In the genomic region with DNA sequence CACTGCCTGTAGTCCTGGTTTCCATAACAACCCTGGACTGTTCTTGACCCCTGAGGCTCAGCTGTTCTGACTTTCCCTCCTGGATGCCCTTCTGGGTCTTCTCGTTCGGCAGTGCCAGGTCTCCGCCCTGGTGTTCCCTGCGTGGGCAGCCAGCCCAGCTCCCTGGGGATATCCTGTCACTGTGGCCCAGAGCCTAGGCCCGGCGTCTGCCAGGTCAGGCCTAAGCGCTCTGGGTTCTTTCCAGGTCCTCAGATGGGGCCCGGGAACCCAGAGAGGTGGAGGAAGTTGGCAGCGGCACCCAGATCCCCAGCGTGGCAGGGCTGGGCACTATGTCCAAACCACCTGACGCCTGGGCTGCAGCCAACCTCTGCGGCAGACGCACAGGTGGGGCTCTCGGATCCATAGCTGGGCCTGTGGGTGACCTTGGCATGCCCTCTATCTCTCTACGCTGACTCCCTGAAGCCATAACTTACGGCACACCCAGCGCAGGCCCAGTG, we compare ENCODE assay signal across 10 cellular contexts. TPM values are rescaled to one million over a fixed set of nuclear protein-coding genes. Genes with fewer than 3 reads are reported as not detected.
DNase-seq lines count a peak whose midpoint lies in the region; ATAC-seq, FAIRE-seq and TF ChIP-seq lines count a peak whose summit lies in the region.
"Had no signal": no experiment of that assay in that cellular context is flagged by ENCODE, and none has a peak within 500 bp of the region (broad histone marks: within the 10 kb centered on the region; RNA-seq: fewer than 3 reads in every experiment).

No MANE protein-coding gene starts in this region.

- H3K79me2 ChIP-seq in K562 (ENCODE audit: control insufficient read depth, insufficient read depth, low read length) (no peaks in the 10 kb centered on the region), MM.1S (ENCODE audit: low read length) (no peaks in the 10 kb centered on the region)

- H3K4me2 ChIP-seq in K562 (ENCODE audit: insufficient read depth, low read length) (no peak overlapping the region), MM.1S (ENCODE audit: low read depth, low read length) (no peak overlapping the region)

- 84% methylated on average over 7 of the region's 17 CpGs for WGBS in K562 (ENCODE audit: insufficient coverage, low coverage, missing lambda C conversion rate)

- CTCF ChIA-PET in K562 (lab: Yijun Ruan, JAX; ENCODE audit: low intra/inter-chr PET ratio) = no interaction called here

- intact Hi-C loops in K562 (cut with micrococcal nuclease) (no loop called here), sciatic nerve (cut with DNase I) (no loop called here)

- no peaks in the 10 kb centered on the region for H3K9me1 ChIP-seq in K562 (ENCODE audit: control insufficient read depth, insufficient read depth, low read length)

- peak; percentile 83 for TF ChIP-seq EP300 in Ishikawa (IDR thresholded peaks at IDR 0.05; ENCODE audit: borderline replicate concordance)
- TF ChIP-seq EP300 in K562 (IDR thresholded peaks at IDR 0.05; ENCODE audit: low read length) = no peak

- BruUV-seq in K562 (replicated peaks; lab: Mats Ljungman, UMichigan) = no TSS peak

- H3K4me3 ChIP-seq in K562 = no peak overlapping the region
- H3K4me3 ChIP-seq in iPS-18c (ENCODE audit: insufficient read depth, low read depth, low read length) = 0 out of 2 replicates have a peak overlapping the region, but pooled peaks have one; percentile 9
- no peak overlapping the region for H3K4me3 ChIP-seq in MM.1S (ENCODE audit: low read length)

- H3K4me1 ChIP-seq in K562 (replicated peaks in 1 of 2; ENCODE audit: control insufficient read depth in 2 of 2, insufficient read depth in 2 of 2, low read length in 2 of 2) (peaks cover 14 to 43% of the 10 kb centered on the region in 2 experiments), MM.1S (ENCODE audit: low read length) (no peaks in the 10 kb centered on the region)

- no peaks in the 10 kb centered on the region for H4K20me1 ChIP-seq in K562 (replicated peaks; ENCODE audit: control insufficient read depth, insufficient read depth, low read length)
- H4K20me1 ChIP-seq in MM.1S (ENCODE audit: insufficient read depth, low read length) = no peaks in the 10 kb centered on the region

- peak overlapping the region in 1 of 2 experiments; percentile 50; a peak in 2 of 4 replicates for H3K9ac ChIP-seq in K562 (ENCODE audit: insufficient read depth in 1 of 2, low read depth in 2 of 2, low read length in 2 of 2)
- H3K9ac ChIP-seq in MM.1S (ENCODE audit: low read length) = no peak overlapping the region

- in situ Hi-C loops in K562 (cut with MboI) = no loop called here

- H3K27ac ChIP-seq in K562 (ENCODE audit: extremely low read depth, low read depth, low read length) (no peak overlapping the region), MM.1S (ENCODE audit: low read length) (no peak overlapping the region)

- H3K27me3 ChIP-seq in K562 (ENCODE audit: control insufficient read depth in 2 of 2, insufficient read depth in 2 of 2, low read length in 2 of 2) (no peaks in the 10 kb centered on the region), MM.1S (replicated peaks; ENCODE audit: insufficient read depth, low read length) (0 out of 2 replicates have a peak, but pooled peaks cover 5% of the 10 kb centered on the region)

- POLR2A ChIA-PET in K562 (lab: Yijun Ruan, JAX) = interaction anchor here (0.6 kb wide), 1 partner anchor 9 kb away, joined by 3 read pairs; no protein-coding TSS in a partner anchor

- DNase-seq in K562 (ENCODE audit: extremely low read depth in 1 of 4, low spot score in 3 of 4) (no peak), sciatic nerve (ENCODE audit: low spot score) (no peak), MM.1S (no peak), SK-N-DZ (ENCODE audit: low spot score) (no peak), kidney glomerular epithelial cell (lab: John Stamatoyannopoulos, UW) (no peak)
- DNase-seq: CD4-positive, CD25-positive, alpha-beta regulatory T cell; occipital lobe had no signal

- no peaks in the 10 kb centered on the region for H3F3A ChIP-seq in MM.1S (ENCODE audit: insufficient read depth, low read length)

- no peak for ATAC-seq in K562
- peak; percentile 47 for ATAC-seq in sciatic nerve
- no peak for ATAC-seq in HG03342 (IDR thresholded peaks at IDR 0.05; ENCODE audit: unreplicated experiment)

- H2AFZ ChIP-seq in K562 (ENCODE audit: low read depth, low read length) (no peak overlapping the region), MM.1S (ENCODE audit: low read length) (no peak overlapping the region)

- no peak for TF ChIP-seq POLR2A in K562 (conservative IDR thresholded peaks at IDR 0.05)

- no peaks in the 10 kb centered on the region for H3K9me2 ChIP-seq in MM.1S (replicated peaks; ENCODE audit: insufficient read depth, low read length)

- no peak; the same call in 1 of the 2 replicates for TF ChIP-seq RAD21 in Ishikawa (IDR thresholded peaks at IDR 0.05; ENCODE audit: low read depth)
- no peak for TF ChIP-seq RAD21 in K562 (CRISPR knock-in tag; conservative IDR thresholded peaks at IDR 0.05 in 1 of 2, IDR thresholded peaks at IDR 0.05 in 1 of 2)

- H3K36me3 ChIP-seq in K562 (ENCODE audit: control insufficient read depth, insufficient read depth, low read length) (no peaks in the 10 kb centered on the region), MM.1S (replicated peaks; ENCODE audit: insufficient read depth, low read length) (no peaks in the 10 kb centered on the region)

- FAIRE-seq in K562 (lab: Jason Lieb, UNC) = no peak

- TF ChIP-seq CTCF in K562 (IDR thresholded peaks at IDR 0.05 in 2 of 3, conservative IDR thresholded peaks at IDR 0.05 in 1 of 3; ENCODE audit: insufficient read depth in 2 of 3, low read depth in 1 of 3, low read length in 3 of 3) (no peak), MM.1S (IDR thresholded peaks at IDR 0.05; ENCODE audit: low read length) (no peak)

- H3K9me3 ChIP-seq in K562 (replicated peaks; ENCODE audit: control insufficient read depth, insufficient read depth, low read depth, low read length) = peaks cover 7% of the 10 kb centered on the region
- H3K9me3 ChIP-seq in iPS-18c (ENCODE audit: control insufficient read depth, insufficient read depth, low read length) = peaks cover 5% of the 10 kb centered on the region
- no peaks in the 10 kb centered on the region for H3K9me3 ChIP-seq in MM.1S (replicated peaks; ENCODE audit: insufficient read depth, low read length)

TF ChIP-seq in Ishikawa, 13 proteins besides CTCF, POLR2A, EP300 and RAD21 (continues in another document):
- TF ChIP-seq TEAD4 (IDR thresholded peaks at IDR 0.05) (peak; percentile 50), NFIC (IDR thresholded peaks at IDR 0.05) (peak; percentile 96), EGR1 (IDR thresholded peaks at IDR 0.05) (peak; percentile 83), YY1 (IDR thresholded peaks at IDR 0.05; ENCODE audit: low read depth) (no peak), TAF1 (IDR thresholded peaks at IDR 0.05; ENCODE audit: low read depth) (no peak)
- TF ChIP-seq, protein P1, sequence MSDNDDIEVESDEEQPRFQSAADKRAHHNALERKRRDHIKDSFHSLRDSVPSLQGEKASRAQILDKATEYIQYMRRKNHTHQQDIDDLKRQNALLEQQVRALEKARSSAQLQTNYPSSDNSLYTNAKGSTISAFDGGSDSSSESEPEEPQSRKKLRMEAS (IDR thresholded peaks at IDR 0.05) = peak; percentile 58; the same call in 1 of the 2 replicates
- TF ChIP-seq, protein P2, sequence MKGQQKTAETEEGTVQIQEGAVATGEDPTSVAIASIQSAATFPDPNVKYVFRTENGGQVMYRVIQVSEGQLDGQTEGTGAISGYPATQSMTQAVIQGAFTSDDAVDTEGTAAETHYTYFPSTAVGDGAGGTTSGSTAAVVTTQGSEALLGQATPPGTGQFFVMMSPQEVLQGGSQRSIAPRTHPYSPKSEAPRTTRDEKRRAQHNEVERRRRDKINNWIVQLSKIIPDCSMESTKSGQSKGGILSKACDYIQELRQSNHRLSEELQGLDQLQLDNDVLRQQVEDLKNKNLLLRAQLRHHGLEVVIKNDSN (IDR thresholded peaks at IDR 0.05) = peak; percentile 77

TF ChIP-seq in K562, 482 proteins besides CTCF, POLR2A, EP300 and RAD21 (continues in another document):
- TF ChIP-seq NFIX (CRISPR knock-in tag; IDR thresholded peaks at IDR 0.05; ENCODE audit: low read depth) (no peak), SRSF7 (optimal IDR thresholded peaks at IDR 0.05; ENCODE audit: low read depth, low read length) (no peak), NFATC3 (IDR thresholded peaks at IDR 0.05) (no peak), PTBP1 (IDR thresholded peaks at IDR 0.05; ENCODE audit: low read depth, low read length) (no peak)
- TF ChIP-seq, protein P3, sequence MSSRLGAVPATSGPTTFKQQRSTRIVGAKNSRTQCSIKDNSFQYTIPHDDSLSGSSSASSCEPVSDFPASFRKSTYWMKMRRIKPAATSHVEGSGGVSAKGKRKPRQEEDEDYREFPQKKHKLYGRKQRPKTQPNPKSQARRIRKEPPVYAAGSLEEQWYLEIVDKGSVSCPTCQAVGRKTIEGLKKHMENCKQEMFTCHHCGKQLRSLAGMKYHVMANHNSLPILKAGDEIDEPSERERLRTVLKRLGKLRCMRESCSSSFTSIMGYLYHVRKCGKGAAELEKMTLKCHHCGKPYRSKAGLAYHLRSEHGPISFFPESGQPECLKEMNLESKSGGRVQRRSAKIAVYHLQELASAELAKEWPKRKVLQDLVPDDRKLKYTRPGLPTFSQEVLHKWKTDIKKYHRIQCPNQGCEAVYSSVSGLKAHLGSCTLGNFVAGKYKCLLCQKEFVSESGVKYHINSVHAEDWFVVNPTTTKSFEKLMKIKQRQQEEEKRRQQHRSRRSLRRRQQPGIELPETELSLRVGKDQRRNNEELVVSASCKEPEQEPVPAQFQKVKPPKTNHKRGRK (tag; IDR thresholded peaks at IDR 0.05) = no peak

RNA-seq across cellular contexts. Expression of a gene that starts 12.5 kb away (rescaled TPM):
- total RNA-seq in K562 (2011; cell fraction: chromatin; rRNA removed; ENCODE audit: low replicate concordance) = 198 and 586 TPM in 2 replicates
- 353 and 436 TPM in 2 replicates for total RNA-seq in K562 (2011; cell fraction: nucleolus; rRNA removed)
- 289 and 326 TPM in 2 replicates for total RNA-seq in K562 (2011; cell fraction: nucleoplasm; rRNA removed)
- total RNA-seq in K562 (2014; rRNA removed) (41.2 and 50.7 TPM in 2 replicates), K562 (2014; rRNA removed; fragmentation: Illumina TruSeq; extraction: Trizol) (9.0 and 9.2 TPM in 2 replicates), K562 (2015; rRNA removed; fragmentation: Illumina TruSeq; extraction: Trizol) (16.9 TPM in 2 replicates), K562 (2021) (79.7 and 103 TPM in 2 replicates), sciatic nerve (13.8 TPM)
- polyA plus RNA-seq in K562 (2011; rRNA removed) (42.6 and 65.4 TPM in 2 replicates), K562 (2014; fragmentation: Illumina TruSeq; extraction: Trizol) (31.3 and 65.0 TPM in 2 replicates), K562 (2014; fragmentation: Nextera tagmentation; extraction: Ambion mirVana) (under 1 TPM; 0.65 to 0.66 TPM), K562 (2014; rRNA removed) (54.5 and 66.9 TPM in 2 replicates)
- polyA plus RNA-seq in K562 (2011; cell fraction: cytosol; rRNA removed) = 45.9 and 88.8 TPM in 2 replicates
- polyA plus RNA-seq in K562 (2011; cell fraction: nucleus; rRNA removed) = 230 and 368 TPM in 2 replicates
- polyA plus RNA-seq in K562 (2012) = 77.5 and 466 TPM in 2 replicates
- polyA minus RNA-seq in K562 (2011; rRNA and poly(A)+ RNA removed) = 33.8 and 63.1 TPM in 2 replicates
- 71.3 and 83.9 TPM in 2 replicates for polyA minus RNA-seq in K562 (2011; cell fraction: cytosol; rRNA and poly(A)+ RNA removed)
- polyA minus RNA-seq in K562 (2011; cell fraction: nucleus; rRNA and poly(A)+ RNA removed) = 85.0 and 89.2 TPM in 2 replicates
- 0.67 and 1.9 TPM in 2 replicates for polyA plus RNA-seq in SK-N-DZ (2014; cell fraction: cytosol; rRNA removed)
- polyA plus RNA-seq in SK-N-DZ (2014; cell fraction: nucleus; rRNA removed) = 0.70 and 0.73 TPM in 2 replicates
